Comparison of ENCODE assay signal across 2 cellular contexts in genomic region chr5:64506567-64507321, GRCh38.
TF ChIP-seq lines count a peak whose summit lies in the region.

No MANE protein-coding gene starts in this region.

TF ChIP-seq in IMR-90, 13 proteins besides CTCF, POLR2A, EP300 and RAD21 (continued from another document):
- TF ChIP-seq MAFK (IDR thresholded peaks at IDR 0.05; ENCODE audit: low read depth, low read length): no peak
- no peak for TF ChIP-seq MXI1 (IDR thresholded peaks at IDR 0.05; ENCODE audit: borderline replicate concordance, low read depth, low read length)
- TF ChIP-seq ELK1 (IDR thresholded peaks at IDR 0.05; ENCODE audit: borderline replicate concordance, low read depth, low read length): no peak
- no peak for TF ChIP-seq RCOR1 (IDR thresholded peaks at IDR 0.05; ENCODE audit: insufficient replicate concordance, low read length)

TF ChIP-seq in liver, 16 proteins besides CTCF, POLR2A, EP300 and RAD21 (continued from another document):
- TF ChIP-seq REST (IDR thresholded peaks at IDR 0.05): no peak
- no peak for TF ChIP-seq YY1 (IDR thresholded peaks at IDR 0.05)
